Comparison of ENCODE assay signal across 13 cellular contexts in the genomic region with DNA sequence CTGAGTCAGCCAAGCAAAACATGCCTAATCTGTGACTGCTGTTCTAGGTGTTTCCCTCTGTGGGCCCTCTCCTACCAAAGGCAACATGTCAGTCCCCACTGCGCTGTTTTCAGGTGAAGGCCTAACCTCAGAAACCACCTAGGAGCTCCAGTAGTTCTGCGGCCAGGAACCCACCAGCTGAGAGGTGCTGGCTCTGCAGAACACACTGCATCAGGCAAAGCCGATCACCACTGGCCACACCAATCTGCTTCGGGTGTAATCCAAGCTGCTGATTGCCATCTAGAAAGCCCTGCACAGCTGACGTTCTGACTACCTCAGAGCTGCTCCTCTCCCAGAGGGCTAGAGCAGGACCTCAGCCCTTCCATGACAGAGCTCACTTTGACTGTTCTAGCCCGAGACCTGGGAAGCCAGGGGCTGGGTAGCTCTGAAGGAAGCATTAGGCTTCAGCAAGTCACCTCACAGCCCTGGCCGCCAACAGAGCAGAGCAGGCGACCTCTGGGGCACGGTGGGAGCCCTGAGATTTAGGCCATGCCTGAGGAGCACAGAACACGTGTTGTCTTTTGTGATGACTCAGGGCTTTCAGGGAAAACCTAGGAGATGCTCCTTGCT. TPM values are rescaled to one million over a fixed set of nuclear protein-coding genes. Genes with fewer than 3 reads are reported as not detected.
DNase-seq lines count a peak whose midpoint lies in the region; ATAC-seq and TF ChIP-seq lines count a peak whose summit lies in the region.
"Had no signal": no experiment of that assay in that cellular context is flagged by ENCODE, and none has a peak within 500 bp of the region (broad histone marks: within the 10 kb centered on the region; RNA-seq: fewer than 3 reads in every experiment).

No MANE protein-coding gene starts in this region.

- no peak for TF ChIP-seq CTCF in KMS-11 (conservative IDR thresholded peaks at IDR 0.05; ENCODE audit: low read depth, low read length)
- TF ChIP-seq CTCF in choroid plexus epithelial cell (conservative IDR thresholded peaks at IDR 0.05; ENCODE audit: low read depth, low read length), result no peak

- peak overlapping the region; percentile 80 for H3K27ac Mint-ChIP-seq in activated CD8-positive, alpha-beta T cell treated with anti-CD3 and anti-CD28 coated beads, Interleukin-2, amount 10 ng/mL, durations not matched to agents 7 days and 5 days

- H4K20me1 ChIP-seq in KMS-11 (ENCODE audit: insufficient read depth), result no peaks in the 10 kb centered on the region

- DNase-seq in activated CD8-positive, alpha-beta T cell treated with anti-CD3 and anti-CD28 coated beads, Interleukin-2, amount 10 ng/mL, durations not matched to agents 7 days and 5 days, result peak; percentile 77
- peak; percentile 53 for DNase-seq in choroid plexus epithelial cell (ENCODE audit: low read depth)
- DNase-seq in stimulated activated CD8-positive, alpha-beta memory T cell treated with anti-CD3 and anti-CD28 coated beads, Interleukin-4, amount 100 ng/mL, for 48 hours, result peak; percentile 66
- DNase-seq in NCI-H2171 treated with DMSO at 0.1 percent for 48 hours (lab: John Stamatoyannopoulos, UW), result no peak
- no peak for DNase-seq in HUDEP-2 (lab: John Stamatoyannopoulos, UW; ENCODE audit: unreplicated experiment in 76 of 76)
- DNase-seq: DMS79; left cardiac atrium; NCI-H1092; NK-92 treated with Interleukin-12 subunit alpha and Interleukin-12 subunit beta, amount 100 ng/mL, for 24 hours had no signal

- H3K9me3 Mint-ChIP-seq in activated CD8-positive, alpha-beta T cell treated with anti-CD3 and anti-CD28 coated beads, Interleukin-2, amount 10 ng/mL, durations not matched to agents 7 days and 5 days (ENCODE audit: insufficient read depth), result no peaks in the 10 kb centered on the region

- CTCF ChIA-PET in activated CD8-positive, alpha-beta T cell treated with anti-CD3 and anti-CD28 coated beads, Interleukin-2, amount 10 ng/mL, durations not matched to agents 7 days and 5 days (lab: Charles Lee), result interaction anchor here (1.1 to 13.9 kb wide), 6 partner anchors 10 to 97 kb away, joined by 3 to 228 read pairs (median 8); a partner anchor contains a TSS

- H3K9ac ChIP-seq in KMS-11, result peak overlapping the region; percentile 74

- peak overlapping the region; percentile 94 for H3K27ac ChIP-seq in KMS-11

- H3K4me3 Mint-ChIP-seq in activated CD8-positive, alpha-beta T cell treated with anti-CD3 and anti-CD28 coated beads, Interleukin-2, amount 10 ng/mL, durations not matched to agents 7 days and 5 days, result peak overlapping the region; percentile 43

- no peaks in the 10 kb centered on the region for H3K27me3 ChIP-seq in KMS-11 (ENCODE audit: insufficient read depth, low read depth)

- H3K4me3 ChIP-seq in KMS-11 (IDR thresholded peaks at IDR 0.05; ENCODE audit: insufficient read depth, low read depth, low read length) (no peak overlapping the region), choroid plexus epithelial cell (ENCODE audit: low read depth, low read length) (no peak overlapping the region)

- peaks cover 64% of the 10 kb centered on the region for H3K79me2 ChIP-seq in KMS-11 (ENCODE audit: insufficient read depth, low read depth)

- H3K36me3 ChIP-seq in KMS-11 (ENCODE audit: insufficient read depth), result no peaks in the 10 kb centered on the region

- peaks cover 88% of the 10 kb centered on the region for H3K4me1 Mint-ChIP-seq in activated CD8-positive, alpha-beta T cell treated with anti-CD3 and anti-CD28 coated beads, Interleukin-2, amount 10 ng/mL, durations not matched to agents 7 days and 5 days (ENCODE audit: low read depth)

- no peaks in the 10 kb centered on the region for H3K27me3 Mint-ChIP-seq in activated CD8-positive, alpha-beta T cell treated with anti-CD3 and anti-CD28 coated beads, Interleukin-2, amount 10 ng/mL, durations not matched to agents 7 days and 5 days (ENCODE audit: low read depth)

- peaks cover 76% of the 10 kb centered on the region for H3K36me3 Mint-ChIP-seq in activated CD8-positive, alpha-beta T cell treated with anti-CD3 and anti-CD28 coated beads, Interleukin-2, amount 10 ng/mL, durations not matched to agents 7 days and 5 days (ENCODE audit: low read depth)

- peak overlapping the region; percentile 99 for H3K4me2 ChIP-seq in KMS-11

- peak; percentile 80 for ATAC-seq in activated CD8-positive, alpha-beta T cell treated with anti-CD3 and anti-CD28 coated beads, Interleukin-2, amount 10 ng/mL, durations not matched to agents 7 days and 5 days
- ATAC-seq in esophagus mucosa, result no peak
- no peak for ATAC-seq in HG02970 (IDR thresholded peaks at IDR 0.05; ENCODE audit: low FRiP score, unreplicated experiment)
- ATAC-seq: HCT116, left cardiac atrium had no signal

- POLR2A ChIA-PET in activated CD8-positive, alpha-beta T cell treated with anti-CD3 and anti-CD28 coated beads, Interleukin-2, amount 10 ng/mL, durations not matched to agents 7 days and 5 days (lab: Charles Lee), result interaction anchor here (0.7 to 1.6 kb wide), 4 partner anchors 10 to 49 kb away, joined by 3 to 8 read pairs (median 4); a partner anchor contains a TSS

- no peak overlapping the region for H2AFZ ChIP-seq in KMS-11 (ENCODE audit: low read depth)

- H3K4me1 ChIP-seq in KMS-11 (ENCODE audit: low read depth, poor library complexity, severe bottlenecking), result peaks cover 100% of the 10 kb centered on the region

RNA-seq across cellular contexts. Expression of a gene that starts 14.8 kb away (rescaled TPM):
- total RNA-seq in activated CD8-positive, alpha-beta T cell treated with anti-CD3 and anti-CD28 coated beads, Interleukin-2, amount 10 ng/mL, durations not matched to agents 7 days and 5 days, result 10 to 100 TPM; 43.2 to 48.4 TPM
- 18.9 TPM for total RNA-seq in esophagus mucosa

RNA-seq across cellular contexts. Expression of a gene that starts 48.1 kb away (rescaled TPM):
- total RNA-seq in activated CD8-positive, alpha-beta T cell treated with anti-CD3 and anti-CD28 coated beads, Interleukin-2, amount 10 ng/mL, durations not matched to agents 7 days and 5 days, result 10 to 100 TPM; 60.7 to 61.1 TPM
- total RNA-seq in esophagus mucosa, result 15.9 TPM

RNA-seq across cellular contexts. Expression of a gene that starts 51.4 kb away (rescaled TPM):
- 1 to 10 TPM; 1.1 to 1.6 TPM for total RNA-seq in activated CD8-positive, alpha-beta T cell treated with anti-CD3 and anti-CD28 coated beads, Interleukin-2, amount 10 ng/mL, durations not matched to agents 7 days and 5 days
- 19.4 TPM for total RNA-seq in esophagus mucosa

Comparison
In these comparisons a context has a peak if more than half of its experiments do, and no peak if none do; other contexts are left out.
1. DNase-seq: peak in activated CD8-positive, alpha-beta T cell treated with anti-CD3 and anti-CD28 coated beads, Interleukin-2, amount 10 ng/mL, durations not matched to agents 7 days and 5 days (single experiment), choroid plexus epithelial cell (single experiment) and stimulated activated CD8-positive, alpha-beta memory T cell treated with anti-CD3 and anti-CD28 coated beads, Interleukin-4, amount 100 ng/mL, for 48 hours (single experiment); none in NCI-H2171 treated with DMSO at 0.1 percent for 48 hours (single experiment) and HUDEP-2 (0 of 76).